Comparison of ENCODE assay signal across 22 cellular contexts in the genomic region with DNA sequence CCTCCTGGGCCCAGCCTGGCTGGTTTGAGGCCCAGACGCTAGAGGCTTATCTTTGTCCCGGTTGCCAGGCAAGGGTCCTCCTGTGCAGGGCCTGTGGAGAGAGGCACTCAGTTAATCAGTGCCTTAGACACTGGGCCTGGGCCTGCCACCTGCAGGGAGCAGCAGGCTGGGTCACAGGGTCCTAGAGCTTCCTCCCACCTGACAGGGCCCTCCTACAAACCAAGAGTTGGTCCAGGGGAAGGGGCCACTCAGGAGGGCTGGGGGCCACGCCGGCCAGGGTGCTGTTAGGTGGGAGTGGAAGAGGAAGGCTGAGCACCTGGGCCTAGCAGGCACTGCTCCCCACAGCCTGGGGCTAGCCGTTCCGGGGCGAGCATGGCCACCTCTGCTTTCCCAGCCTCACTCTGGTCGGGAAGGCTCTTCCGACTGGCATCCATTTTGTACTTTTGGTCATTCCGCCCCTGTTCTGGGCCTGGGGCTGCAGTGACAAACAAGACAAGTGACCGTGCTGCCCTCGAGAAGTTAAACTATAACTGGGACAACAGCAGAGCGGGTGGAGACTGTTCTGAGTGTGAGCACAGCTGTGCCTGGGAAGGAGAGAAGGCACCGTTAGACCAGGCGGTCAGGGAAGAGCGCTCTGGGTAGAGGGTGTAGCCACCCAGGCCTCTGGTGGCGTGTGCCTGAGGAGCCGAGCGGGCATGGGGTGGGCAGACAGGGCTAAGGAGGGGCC. TPM values are rescaled to one million over a fixed set of nuclear protein-coding genes. Genes with fewer than 3 reads are reported as not detected.
DNase-seq lines count a peak whose midpoint lies in the region; ATAC-seq, FAIRE-seq and TF ChIP-seq lines count a peak whose summit lies in the region.
"Had no signal": no experiment of that assay in that cellular context is flagged by ENCODE, and none has a peak within 500 bp of the region (broad histone marks: within the 10 kb centered on the region; RNA-seq: fewer than 3 reads in every experiment).

No MANE protein-coding gene starts in this region.

- no peak for TF ChIP-seq POLR2A in K562 (conservative IDR thresholded peaks at IDR 0.05)

- DNase-seq in Caco-2 (peak; percentile 54 to 58), K562 (ENCODE audit: extremely low read depth in 1 of 4, low spot score in 3 of 4) (no peak), left lung (no peak), NCI-H1694 treated with DMSO at 0.1 percent for 48 hours (lab: John Stamatoyannopoulos, UW) (no peak), glutamatergic neuron (no peak), NCI-H2227 treated with DMSO at 0.1 percent for 48 hours (lab: John Stamatoyannopoulos, UW) (no peak)
- no peak for DNase-seq in stimulated activated naive B cell treated with anti-CD40 and anti-IgM and Interleukin-4, amounts not matched to agents 10 μg/mL and 1 μg/mL and 100 μg/mL, for 72 hours
- DNase-seq in CD8-positive, alpha-beta memory T cell = no peak
- DNase-seq: activated naive CD4-positive, alpha-beta T cell treated with anti-CD3 and anti-CD28 coated beads for 36 hours; activated T-cell treated with anti-CD3 and anti-CD28 coated beads, Interleukin-2, amount 50 U/mL, for 72 hours; foreskin melanocyte; NCI-H510A treated with DMSO at 0.1 percent for 48 hours; NK-92 treated with Interleukin-12 subunit alpha and Interleukin-12 subunit beta, amount 100 ng/mL, for 24 hours; right cardiac atrium; SJCRH30; T-cell had no signal

- ATAC-seq in K562 (no peak), left lung (peak; percentile 61)
- ATAC-seq in stimulated activated naive B cell treated with anti-CD40 and anti-IgM and Interleukin-4, amounts not matched to agents 10 μg/mL and 1 μg/mL and 100 μg/mL, for 72 hours (replicated peaks) = no peak
- ATAC-seq: activated T-cell treated with anti-CD3 and anti-CD28 coated beads, Interleukin-2, amount 50 U/mL, for 72 hours; Panc1; right cardiac atrium; T-cell had no signal

- no peak overlapping the region for H3K27ac ChIP-seq in K562 (ENCODE audit: extremely low read depth, low read depth, low read length)
- H3K27ac ChIP-seq in left lung = no peak overlapping the region
- no peak overlapping the region for H3K27ac ChIP-seq in CD8-positive, alpha-beta memory T cell (ENCODE audit: low read depth, low read length)
- H3K27ac ChIP-seq: ascending aorta, SJCRH30, suprapubic skin had no signal

- H3K27me3 ChIP-seq in Caco-2 (replicated peaks; ENCODE audit: control insufficient read depth, insufficient read depth, low read length) = no peaks in the 10 kb centered on the region
- H3K27me3 ChIP-seq in K562 (ENCODE audit: control insufficient read depth in 2 of 2, insufficient read depth in 2 of 2, low read length in 2 of 2) = no peaks in the 10 kb centered on the region
- no peaks in the 10 kb centered on the region for H3K27me3 ChIP-seq in left lung
- H3K27me3 ChIP-seq in CD8-positive, alpha-beta memory T cell (ENCODE audit: insufficient read depth, low read length, poor library complexity, severe bottlenecking) = no peaks in the 10 kb centered on the region
- H3K27me3 ChIP-seq: ascending aorta, SJCRH30, suprapubic skin had no signal

- in situ Hi-C loops in K562 (cut with MboI) = no loop called here

- H3K4me2 ChIP-seq in K562 (ENCODE audit: insufficient read depth, low read length) = no peak overlapping the region

- no peak for FAIRE-seq in K562 (lab: Jason Lieb, UNC)
- FAIRE-seq: islet of Langerhans, TTC549 had no signal

- CTCF ChIA-PET in Caco-2 (lab: Charles Lee) = interaction anchor here (0.7 to 0.9 kb wide), 2 partner anchors 102 to 103 kb away, joined by 3 read pairs; no protein-coding TSS in a partner anchor
- CTCF ChIA-PET in K562 (lab: Yijun Ruan, JAX; ENCODE audit: low intra/inter-chr PET ratio) = no interaction called here
- CTCF ChIA-PET in CD8-positive, alpha-beta memory T cell (lab: Charles Lee) = interaction anchor here (1.4 to 2.8 kb wide), 2 partner anchors 20 to 102 kb away, joined by 3 to 18 read pairs; no protein-coding TSS in a partner anchor

- peaks cover 4% of the 10 kb centered on the region for H4K20me1 ChIP-seq in K562 (replicated peaks; ENCODE audit: control insufficient read depth, insufficient read depth, low read length)

- H3K36me3 ChIP-seq in Caco-2 (ENCODE audit: control insufficient read depth, insufficient read depth, low read length) (no peaks in the 10 kb centered on the region; the same call in 1 of the 2 replicates), K562 (ENCODE audit: control insufficient read depth, insufficient read depth, low read length) (peaks cover 2% of the 10 kb centered on the region; the same call in 2 of the 3 replicates), left lung (no peaks in the 10 kb centered on the region)
- peaks cover 11% of the 10 kb centered on the region for H3K36me3 ChIP-seq in CD8-positive, alpha-beta memory T cell (ENCODE audit: insufficient read depth, low read length)
- H3K36me3 ChIP-seq: SJCRH30 had no signal

- H3K9ac ChIP-seq in K562 (ENCODE audit: insufficient read depth in 1 of 2, low read depth in 2 of 2, low read length in 2 of 2) = peak overlapping the region in 1 of 2 experiments; percentile 52; a peak in 1 of 4 replicates

- POLR2A ChIA-PET in Caco-2 (lab: Charles Lee) = no interaction called here
- POLR2A ChIA-PET in K562 (lab: Yijun Ruan, JAX) = interaction anchor here (0.5 kb wide), 1 partner anchor 117 kb away, joined by 3 read pairs; no protein-coding TSS in a partner anchor
- POLR2A ChIA-PET in CD8-positive, alpha-beta memory T cell (lab: Charles Lee) = no interaction called here

- H3K9me1 ChIP-seq in K562 (ENCODE audit: control insufficient read depth, insufficient read depth, low read length) = peaks cover 6% of the 10 kb centered on the region

- TF ChIP-seq CTCF in Caco-2 (IDR thresholded peaks at IDR 0.05; ENCODE audit: insufficient read depth in 1 of 2, low read depth in 1 of 2, low read length in 1 of 2, severe bottlenecking in 1 of 2, unreplicated experiment in 1 of 2) (no peak), K562 (IDR thresholded peaks at IDR 0.05 in 2 of 3, conservative IDR thresholded peaks at IDR 0.05 in 1 of 3; ENCODE audit: insufficient read depth in 2 of 3, low read depth in 1 of 3, low read length in 3 of 3) (no peak), left lung (IDR thresholded peaks at IDR 0.05) (no peak), glutamatergic neuron (IDR thresholded peaks at IDR 0.05; ENCODE audit: partially characterized antibody, unreplicated experiment) (no peak)

- peak overlapping the region; percentile 50 for H3K27ac Mint-ChIP-seq in Caco-2 (ENCODE audit: unreplicated experiment)
- H3K27ac Mint-ChIP-seq in stimulated activated naive B cell treated with anti-CD40 and anti-IgM and Interleukin-4, amounts not matched to agents 10 μg/mL and 1 μg/mL and 100 μg/mL, for 72 hours = peak overlapping the region; percentile 51
- H3K27ac Mint-ChIP-seq in CD8-positive, alpha-beta memory T cell = peak overlapping the region in 2 of 8 donors; percentile 33 to 35
- no peak overlapping the region for H3K27ac Mint-ChIP-seq in glutamatergic neuron (ENCODE audit: unreplicated experiment)
- H3K27ac Mint-ChIP-seq: activated naive CD4-positive, alpha-beta T cell treated with anti-CD3 and anti-CD28 coated beads for 36 hours; activated T-cell treated with anti-CD3 and anti-CD28 coated beads, Interleukin-2, amount 50 U/mL, for 72 hours; T-cell had no signal

- H3K4me1 Mint-ChIP-seq in Caco-2 (ENCODE audit: low read depth, unreplicated experiment) (peaks cover 11% of the 10 kb centered on the region), glutamatergic neuron (ENCODE audit: low read depth, unreplicated experiment) (peaks cover 15% of the 10 kb centered on the region)
- peaks cover 29 to 48% of the 10 kb centered on the region in 2 donors for H3K4me1 Mint-ChIP-seq in stimulated activated naive B cell treated with anti-CD40 and anti-IgM and Interleukin-4, amounts not matched to agents 10 μg/mL and 1 μg/mL and 100 μg/mL, for 72 hours
- H3K4me1 Mint-ChIP-seq in CD8-positive, alpha-beta memory T cell = peaks cover 5 to 40% (median 17%) of the 10 kb centered on the region in 3 donors

- 74% methylated on average over 16 of the region's 19 CpGs for WGBS in K562 (ENCODE audit: insufficient coverage, low coverage, missing lambda C conversion rate)

- TF ChIP-seq EP300 in K562 (IDR thresholded peaks at IDR 0.05; ENCODE audit: low read length) = no peak

- peaks cover 24% of the 10 kb centered on the region for H3K36me3 Mint-ChIP-seq in Caco-2 (ENCODE audit: insufficient read depth, unreplicated experiment)
- peaks cover 53 to 60% of the 10 kb centered on the region in 2 donors for H3K36me3 Mint-ChIP-seq in stimulated activated naive B cell treated with anti-CD40 and anti-IgM and Interleukin-4, amounts not matched to agents 10 μg/mL and 1 μg/mL and 100 μg/mL, for 72 hours
- peaks cover 16 to 47% (median 17%) of the 10 kb centered on the region in 3 donors for H3K36me3 Mint-ChIP-seq in CD8-positive, alpha-beta memory T cell
- H3K36me3 Mint-ChIP-seq in glutamatergic neuron (ENCODE audit: unreplicated experiment) = peaks cover 21% of the 10 kb centered on the region

- H3K9me3 ChIP-seq in Caco-2 = peaks cover 7% of the 10 kb centered on the region; the same call in 1 of the 2 replicates
- peaks cover 11% of the 10 kb centered on the region for H3K9me3 ChIP-seq in K562 (replicated peaks; ENCODE audit: control insufficient read depth, insufficient read depth, low read depth, low read length)
- peaks cover 0 to 11% of the 10 kb centered on the region in 2 donors for H3K9me3 ChIP-seq in left lung
- H3K9me3 ChIP-seq in CD8-positive, alpha-beta memory T cell (ENCODE audit: low read length) = no peaks in the 10 kb centered on the region
- H3K9me3 ChIP-seq: ascending aorta, SJCRH30, suprapubic skin had no signal

- H3K4me1 ChIP-seq in Caco-2 (peaks cover 16% of the 10 kb centered on the region), K562 (replicated peaks in 1 of 2; ENCODE audit: control insufficient read depth in 2 of 2, insufficient read depth in 2 of 2, low read length in 2 of 2) (peaks cover 0 to 61% of the 10 kb centered on the region in 2 experiments; a peak in 2 of 5 replicates), left lung (peaks cover 0 to 19% of the 10 kb centered on the region in 2 donors)
- H3K4me1 ChIP-seq in CD8-positive, alpha-beta memory T cell (ENCODE audit: insufficient read depth, low read length) = no peaks in the 10 kb centered on the region
- H3K4me1 ChIP-seq: ascending aorta, SJCRH30 had no signal

- H3K27me3 Mint-ChIP-seq in Caco-2 (ENCODE audit: insufficient read depth, unreplicated experiment) = no peaks in the 10 kb centered on the region
- no peaks in the 10 kb centered on the region for H3K27me3 Mint-ChIP-seq in stimulated activated naive B cell treated with anti-CD40 and anti-IgM and Interleukin-4, amounts not matched to agents 10 μg/mL and 1 μg/mL and 100 μg/mL, for 72 hours
- H3K27me3 Mint-ChIP-seq in CD8-positive, alpha-beta memory T cell = peaks cover 0 to 4% of the 10 kb centered on the region in 2 donors
- H3K27me3 Mint-ChIP-seq in glutamatergic neuron (ENCODE audit: unreplicated experiment) = peaks cover 16% of the 10 kb centered on the region
- H3K27me3 Mint-ChIP-seq: central memory CD8-positive, alpha-beta T cell; T-cell had no signal

- intact Hi-C loops in Caco-2 (cut with micrococcal nuclease; ENCODE audit: unreplicated experiment) = loop anchor here (2.0 kb wide), 1 partner anchor 24 kb away; no protein-coding TSS in a partner anchor
- intact Hi-C loops in K562 (cut with micrococcal nuclease) = no loop called here
- intact Hi-C loops in left lung (cut with DNase I) = no loop called here

- H2AFZ ChIP-seq in K562 (ENCODE audit: low read depth, low read length) = no peak overlapping the region

- peak overlapping the region; percentile 23 for H3K4me3 Mint-ChIP-seq in Caco-2 (ENCODE audit: unreplicated experiment)
- H3K4me3 Mint-ChIP-seq in stimulated activated naive B cell treated with anti-CD40 and anti-IgM and Interleukin-4, amounts not matched to agents 10 μg/mL and 1 μg/mL and 100 μg/mL, for 72 hours = no peak overlapping the region
- H3K4me3 Mint-ChIP-seq in CD8-positive, alpha-beta memory T cell = no peak overlapping the region
- no peak overlapping the region for H3K4me3 Mint-ChIP-seq in glutamatergic neuron (ENCODE audit: unreplicated experiment)
- H3K4me3 Mint-ChIP-seq: activated naive CD4-positive, alpha-beta T cell treated with anti-CD3 and anti-CD28 coated beads for 36 hours; activated T-cell treated with anti-CD3 and anti-CD28 coated beads, Interleukin-2, amount 50 U/mL, for 72 hours; central memory CD8-positive, alpha-beta T cell; T-cell had no signal

- TF ChIP-seq RAD21 in K562 (CRISPR knock-in tag; conservative IDR thresholded peaks at IDR 0.05 in 1 of 2, IDR thresholded peaks at IDR 0.05 in 1 of 2) = no peak

- BruUV-seq in Caco-2 (replicated peaks; lab: Mats Ljungman, UMichigan) = no TSS peak
- no TSS peak for BruUV-seq in K562 (replicated peaks; lab: Mats Ljungman, UMichigan)

- H3K79me2 ChIP-seq in K562 (ENCODE audit: control insufficient read depth, insufficient read depth, low read length) = no peaks in the 10 kb centered on the region

- H3K9me3 Mint-ChIP-seq in Caco-2 (ENCODE audit: unreplicated experiment) (peaks cover 17% of the 10 kb centered on the region), glutamatergic neuron (ENCODE audit: unreplicated experiment) (peaks cover 24% of the 10 kb centered on the region)
- peaks cover 15 to 21% of the 10 kb centered on the region in 2 donors for H3K9me3 Mint-ChIP-seq in stimulated activated naive B cell treated with anti-CD40 and anti-IgM and Interleukin-4, amounts not matched to agents 10 μg/mL and 1 μg/mL and 100 μg/mL, for 72 hours
- H3K9me3 Mint-ChIP-seq in CD8-positive, alpha-beta memory T cell = peaks cover 0 to 7% (median 0%) of the 10 kb centered on the region in 5 donors

- H3K4me3 ChIP-seq in Caco-2 (ENCODE audit: low read depth, low read length) (no peak overlapping the region), K562 (no peak overlapping the region), left lung (no peak overlapping the region)
- no peak overlapping the region for H3K4me3 ChIP-seq in CD8-positive, alpha-beta memory T cell (ENCODE audit: low read length)
- H3K4me3 ChIP-seq: ascending aorta, SJCRH30, suprapubic skin had no signal

RNA-seq across cellular contexts. Expression of gene FBRSL1, which starts 27.2 kb away (rescaled TPM):
- total RNA-seq in Caco-2 (2022) (90.3 and 96.1 TPM in 2 replicates), K562 (2014; rRNA removed) (21.7 and 24.6 TPM in 2 replicates), K562 (2014; rRNA removed; fragmentation: Illumina TruSeq; extraction: Trizol) (1.1 and 1.3 TPM in 2 replicates), K562 (2015; rRNA removed; fragmentation: Illumina TruSeq; extraction: Trizol) (7.3 and 12.9 TPM in 2 replicates), K562 (2021) (112 and 129 TPM in 2 replicates), left lung (10 to 100 TPM; 44.7 to 49.4 TPM), glutamatergic neuron (ENCODE audit: unreplicated experiment) (211 TPM)
- 25.5 and 41.9 TPM in 2 replicates for total RNA-seq in K562 (2011; cell fraction: chromatin; rRNA removed; ENCODE audit: low replicate concordance)
- 25.0 and 40.7 TPM in 2 replicates for total RNA-seq in K562 (2011; cell fraction: nucleolus; rRNA removed)
- 23.3 and 28.3 TPM in 2 replicates for total RNA-seq in K562 (2011; cell fraction: nucleoplasm; rRNA removed)
- polyA plus RNA-seq in K562 (2011; rRNA removed) (1.9 and 4.3 TPM in 2 replicates), K562 (2014; fragmentation: Illumina TruSeq; extraction: Trizol) (29.3 and 35.8 TPM in 2 replicates), K562 (2014; fragmentation: Nextera tagmentation; extraction: Ambion mirVana) (under 1 TPM; 0.24 to 0.29 TPM), K562 (2014; rRNA removed) (27.4 and 32.3 TPM in 2 replicates)
- polyA plus RNA-seq in K562 (2011; cell fraction: cytosol; rRNA removed) = 3.7 and 13.3 TPM in 2 replicates
- 16.7 and 51.7 TPM in 2 replicates for polyA plus RNA-seq in K562 (2011; cell fraction: nucleus; rRNA removed)
- 41.9 and 54.8 TPM in 2 replicates for polyA plus RNA-seq in K562 (2012)
- polyA minus RNA-seq in K562 (2011; rRNA and poly(A)+ RNA removed) = 0.81 and 1.8 TPM in 2 replicates
- polyA minus RNA-seq in K562 (2011; cell fraction: cytosol; rRNA and poly(A)+ RNA removed) = 21.0 and 29.9 TPM in 2 replicates
- 9.0 and 9.3 TPM in 2 replicates for polyA minus RNA-seq in K562 (2011; cell fraction: nucleus; rRNA and poly(A)+ RNA removed)
- total RNA-seq in CD8-positive, alpha-beta memory T cell = 10 to 100 TPM; 58.1 to 62.1 TPM
- polyA plus RNA-seq in CD8-positive, alpha-beta memory T cell = 1.4 TPM

Comparison
In these comparisons a context has a peak if more than half of its experiments do, and no peak if none do; other contexts are left out.
1. DNase-seq: peak in Caco-2 (2 of 2); none in K562 (0 of 4), left lung (0 of 2), stimulated activated naive B cell treated with anti-CD40 and anti-IgM and Interleukin-4, amounts not matched to agents 10 μg/mL and 1 μg/mL and 100 μg/mL, for 72 hours (single experiment), CD8-positive, alpha-beta memory T cell (0 of 5), NCI-H1694 treated with DMSO at 0.1 percent for 48 hours (single experiment), glutamatergic neuron (single experiment) and NCI-H2227 treated with DMSO at 0.1 percent for 48 hours (single experiment).